In genomic region chr16:4321286-4322120, GRCh38 we compare ENCODE assay signal across 1 cellular context.
TF ChIP-seq lines count a peak whose summit lies in the region.

No MANE protein-coding gene starts in this region.

TF ChIP-seq in K562, 482 proteins besides CTCF, POLR2A, EP300 and RAD21:
- TF ChIP-seq, protein P1, sequence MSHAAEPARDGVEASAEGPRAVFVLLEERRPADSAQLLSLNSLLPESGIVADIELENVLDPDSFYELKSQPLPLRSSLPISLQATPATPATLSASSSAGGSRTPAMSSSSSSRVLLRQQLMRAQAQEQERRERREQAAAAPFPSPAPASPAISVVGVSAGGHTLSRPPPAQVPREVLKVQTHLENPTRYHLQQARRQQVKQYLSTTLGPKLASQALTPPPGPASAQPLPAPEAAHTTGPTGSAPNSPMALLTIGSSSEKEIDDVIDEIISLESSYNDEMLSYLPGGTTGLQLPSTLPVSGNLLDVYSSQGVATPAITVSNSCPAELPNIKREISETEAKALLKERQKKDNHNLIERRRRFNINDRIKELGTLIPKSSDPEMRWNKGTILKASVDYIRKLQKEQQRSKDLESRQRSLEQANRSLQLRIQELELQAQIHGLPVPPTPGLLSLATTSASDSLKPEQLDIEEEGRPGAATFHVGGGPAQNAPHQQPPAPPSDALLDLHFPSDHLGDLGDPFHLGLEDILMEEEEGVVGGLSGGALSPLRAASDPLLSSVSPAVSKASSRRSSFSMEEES (CRISPR knock-in tag; IDR thresholded peaks at IDR 0.05), result no peak
- TF ChIP-seq ZNF263 (CRISPR knock-in tag; IDR thresholded peaks at IDR 0.05; ENCODE audit: borderline replicate concordance) (0 out of 2 replicates have a peak, but pooled peaks have one; percentile 34), BDP1 (IDR thresholded peaks at IDR 0.05; ENCODE audit: insufficient read depth, insufficient read length) (no peak), TCFL5 (CRISPR knock-in tag; conservative IDR thresholded peaks at IDR 0.05) (no peak), BRD4 (IDR thresholded peaks at IDR 0.05) (no peak), TCF15 (CRISPR knock-in tag; IDR thresholded peaks at IDR 0.05) (no peak), CREB1 (IDR thresholded peaks at IDR 0.05) (no peak), CREB1 (CRISPR knock-in tag; IDR thresholded peaks at IDR 0.05) (no peak)
- TF ChIP-seq, protein P2, sequence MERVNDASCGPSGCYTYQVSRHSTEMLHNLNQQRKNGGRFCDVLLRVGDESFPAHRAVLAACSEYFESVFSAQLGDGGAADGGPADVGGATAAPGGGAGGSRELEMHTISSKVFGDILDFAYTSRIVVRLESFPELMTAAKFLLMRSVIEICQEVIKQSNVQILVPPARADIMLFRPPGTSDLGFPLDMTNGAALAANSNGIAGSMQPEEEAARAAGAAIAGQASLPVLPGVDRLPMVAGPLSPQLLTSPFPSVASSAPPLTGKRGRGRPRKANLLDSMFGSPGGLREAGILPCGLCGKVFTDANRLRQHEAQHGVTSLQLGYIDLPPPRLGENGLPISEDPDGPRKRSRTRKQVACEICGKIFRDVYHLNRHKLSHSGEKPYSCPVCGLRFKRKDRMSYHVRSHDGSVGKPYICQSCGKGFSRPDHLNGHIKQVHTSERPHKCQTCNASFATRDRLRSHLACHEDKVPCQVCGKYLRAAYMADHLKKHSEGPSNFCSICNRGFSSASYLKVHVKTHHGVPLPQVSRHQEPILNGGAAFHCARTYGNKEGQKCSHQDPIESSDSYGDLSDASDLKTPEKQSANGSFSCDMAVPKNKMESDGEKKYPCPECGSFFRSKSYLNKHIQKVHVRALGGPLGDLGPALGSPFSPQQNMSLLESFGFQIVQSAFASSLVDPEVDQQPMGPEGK (CRISPR knock-in tag; IDR thresholded peaks at IDR 0.05; ENCODE audit: borderline replicate concordance), result no peak
TF ChIP-seq in K562: peak in this region for 1.
